Comparison of ENCODE assay signal across 14 cellular contexts in the genomic region with DNA sequence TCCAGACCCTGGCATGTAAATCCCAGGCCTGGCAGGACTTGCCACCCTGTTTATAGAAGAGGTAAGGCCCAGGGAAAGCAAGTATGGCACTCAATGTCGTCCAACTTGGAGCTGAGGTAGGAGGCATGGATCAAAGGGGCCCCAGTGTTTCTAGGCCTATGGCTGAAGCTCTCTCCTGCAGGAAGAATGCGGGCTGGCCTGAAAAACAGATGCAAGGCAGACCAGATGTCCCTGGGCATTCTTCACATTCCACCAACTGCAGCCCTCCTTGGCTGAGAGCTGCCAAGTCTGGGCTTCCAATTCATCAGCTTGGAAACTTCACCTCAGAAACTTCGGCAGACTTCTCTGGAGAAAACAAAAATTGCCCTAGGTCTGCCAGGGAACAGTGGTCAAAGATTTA. TPM values are rescaled to one million over a fixed set of nuclear protein-coding genes. Genes with fewer than 3 reads are reported as not detected.
DNase-seq lines count a peak whose midpoint lies in the region; ATAC-seq and TF ChIP-seq lines count a peak whose summit lies in the region.
"Had no signal": no experiment of that assay in that cellular context is flagged by ENCODE, and none has a peak within 500 bp of the region (broad histone marks: within the 10 kb centered on the region; RNA-seq: fewer than 3 reads in every experiment).

No MANE protein-coding gene starts in this region.

- H3K27me3 ChIP-seq in NT2/D1 (ENCODE audit: insufficient read depth, insufficient read length), result no peaks in the 10 kb centered on the region
- no peaks in the 10 kb centered on the region for H3K27me3 ChIP-seq in fibroblast of lung (ENCODE audit: control insufficient read depth, insufficient read depth, low read length)

- H3K9me3 ChIP-seq in NT2/D1 (ENCODE audit: insufficient read depth, low read length) (no peaks in the 10 kb centered on the region), fibroblast of lung (ENCODE audit: control insufficient read depth, insufficient read depth, low read depth, low read length) (no peaks in the 10 kb centered on the region)

- no peaks in the 10 kb centered on the region for H4K20me1 ChIP-seq in fibroblast of lung (ENCODE audit: control insufficient read depth, extremely low read depth, insufficient read depth, low read length)

- TF ChIP-seq CTCF in fibroblast of lung (conservative IDR thresholded peaks at IDR 0.05 in 1 of 2, IDR thresholded peaks at IDR 0.05 in 1 of 2; ENCODE audit: low read depth in 1 of 2, low read length in 2 of 2) (no peak), nephron (IDR thresholded peaks at IDR 0.05; ENCODE audit: unreplicated experiment in 3 of 3) (no peak)

- peaks cover 16% of the 10 kb centered on the region for H3K9me3 Mint-ChIP-seq in nephron
- H3K9me3 Mint-ChIP-seq: activated B cell treated with CpG ODN at 0.5 μM for 24 hours; stimulated activated naive CD8-positive, alpha-beta T cell treated with anti-CD3 and anti-CD28 coated beads, Interleukin-15, Interleukin-2, amounts not matched to agents 100 ng/mL and 50 ng/mL, for 24 hours had no signal

- H3K27me3 Mint-ChIP-seq in nephron (ENCODE audit: low read depth), result no peaks in the 10 kb centered on the region
- H3K27me3 Mint-ChIP-seq: activated B cell treated with CpG ODN at 0.5 μM for 24 hours; CD4-positive, CD25-positive, alpha-beta regulatory T cell; stimulated activated naive CD8-positive, alpha-beta T cell treated with anti-CD3 and anti-CD28 coated beads, Interleukin-15, Interleukin-2, amounts not matched to agents 100 ng/mL and 50 ng/mL, for 24 hours had no signal

- peak overlapping the region in 1 of 3 experiments; percentile 12 for H3K4me3 Mint-ChIP-seq in nephron
- H3K4me3 Mint-ChIP-seq: activated B cell treated with CpG ODN at 0.5 μM for 24 hours; CD4-positive, CD25-positive, alpha-beta regulatory T cell; stimulated activated naive CD8-positive, alpha-beta T cell treated with anti-CD3 and anti-CD28 coated beads, Interleukin-15, Interleukin-2, amounts not matched to agents 100 ng/mL and 50 ng/mL, for 24 hours had no signal

- H2AFZ ChIP-seq in fibroblast of lung (ENCODE audit: low read length), result no peak overlapping the region
- H2AFZ ChIP-seq: parathyroid adenoma had no signal

- H3K4me1 Mint-ChIP-seq in nephron, result peaks cover 27% of the 10 kb centered on the region

- no peak for ATAC-seq in GM18870 (IDR thresholded peaks at IDR 0.05; ENCODE audit: unreplicated experiment)

- H3K36me3 ChIP-seq in NT2/D1 (ENCODE audit: insufficient read depth, insufficient read length, low read length) (peaks cover 19% of the 10 kb centered on the region), fibroblast of lung (ENCODE audit: control insufficient read depth, insufficient read depth, low read length) (no peaks in the 10 kb centered on the region)

- DNase-seq in EL (peak; percentile 81), NT2/D1 (ENCODE audit: low read depth, low spot score) (peak; percentile 75), fibroblast of lung (ENCODE audit: low read depth in 2 of 2) (peak; percentile 30 to 92), NCI-H2029 treated with DMSO at 0.1 percent for 48 hours (lab: John Stamatoyannopoulos, UW) (no peak)
- DNase-seq in activated CD4-positive, alpha-beta T cell treated with anti-CD3 and anti-CD28 coated beads for 1 hour, result no peak
- DNase-seq in activated CD4-positive, CD25-positive, alpha-beta regulatory T cell treated with anti-CD3 and anti-CD28 coated beads, Interleukin-2, amount 50 U/mL, for 72 hours, result no peak
- DNase-seq: activated B cell treated with CpG ODN at 0.5 μM for 24 hours; caudate nucleus; CD4-positive, CD25-positive, alpha-beta regulatory T cell; stimulated activated CD4-positive, alpha-beta T cell treated with anti-CD3 and anti-CD28 coated beads, Interleukin-2, amount 100 ng/mL, for 48 hours had no signal

- H3K4me1 ChIP-seq in NT2/D1 (ENCODE audit: insufficient read depth, insufficient read length) (peaks cover 11% of the 10 kb centered on the region), fibroblast of lung (ENCODE audit: control insufficient read depth, extremely low read depth, insufficient read depth, low read length) (peaks cover 3% of the 10 kb centered on the region)
- H3K4me1 ChIP-seq: parathyroid adenoma had no signal

- H3K27ac ChIP-seq in fibroblast of lung (ENCODE audit: insufficient read depth, low read length), result no peak overlapping the region
- H3K27ac ChIP-seq: parathyroid adenoma had no signal

- H3K36me3 Mint-ChIP-seq in nephron (ENCODE audit: low read depth), result peaks cover 46% of the 10 kb centered on the region

- H3K79me2 ChIP-seq in fibroblast of lung (ENCODE audit: control insufficient read depth, insufficient read depth, low read length), result no peaks in the 10 kb centered on the region

- H3K9ac ChIP-seq in NT2/D1 (ENCODE audit: insufficient read length, low read depth) (no peak overlapping the region), fibroblast of lung (ENCODE audit: insufficient read depth, low read length) (no peak overlapping the region)
- H3K9ac ChIP-seq: parathyroid adenoma had no signal

- H3K4me2 ChIP-seq in fibroblast of lung (ENCODE audit: extremely low read depth, insufficient read depth, low read length), result no peak overlapping the region

- peak overlapping the region; percentile 51 to 70 (median 57) for H3K27ac Mint-ChIP-seq in nephron
- H3K27ac Mint-ChIP-seq: activated B cell treated with CpG ODN at 0.5 μM for 24 hours; stimulated activated naive CD8-positive, alpha-beta T cell treated with anti-CD3 and anti-CD28 coated beads, Interleukin-15, Interleukin-2, amounts not matched to agents 100 ng/mL and 50 ng/mL, for 24 hours had no signal

- H3K4me3 ChIP-seq in NT2/D1 (ENCODE audit: insufficient read length, low read depth) (no peak overlapping the region), fibroblast of lung (replicated peaks in 1 of 4; ENCODE audit: control extremely low read depth in 1 of 4, insufficient read depth in 1 of 4, low read depth in 3 of 4, low read length in 4 of 4) (no peak overlapping the region)

RNA-seq across cellular contexts. Expression of a gene that starts 22.2 kb away (rescaled TPM):
- total RNA-seq in fibroblast of lung, result 19.8 and 21.3 TPM in 2 replicates
- polyA plus RNA-seq in fibroblast of lung, result 26.0 and 27.3 TPM in 2 replicates
- polyA plus RNA-seq in fibroblast of lung (2012), result 31.7 and 32.4 TPM in 2 replicates
- polyA minus RNA-seq in fibroblast of lung (ENCODE audit: low replicate concordance), result 5.3 and 7.1 TPM in 2 replicates

RNA-seq across cellular contexts. Expression of a gene that starts 33.3 kb away (rescaled TPM):
- 4.3 and 4.6 TPM in 2 replicates for total RNA-seq in fibroblast of lung
- polyA plus RNA-seq in fibroblast of lung, result 3.3 and 4.6 TPM in 2 replicates
- 5.4 and 7.5 TPM in 2 replicates for polyA plus RNA-seq in fibroblast of lung (2012)
- polyA minus RNA-seq in fibroblast of lung (ENCODE audit: low replicate concordance), result 1.4 and 1.8 TPM in 2 replicates

Comparison
In these comparisons a context has a peak if more than half of its experiments do, and no peak if none do; other contexts are left out.
1. DNase-seq: peak in EL (single experiment), NT2/D1 (single experiment) and fibroblast of lung (2 of 2); none in activated CD4-positive, alpha-beta T cell treated with anti-CD3 and anti-CD28 coated beads for 1 hour (single experiment), activated CD4-positive, CD25-positive, alpha-beta regulatory T cell treated with anti-CD3 and anti-CD28 coated beads, Interleukin-2, amount 50 U/mL, for 72 hours (single experiment) and NCI-H2029 treated with DMSO at 0.1 percent for 48 hours (single experiment).